In the genomic region with DNA sequence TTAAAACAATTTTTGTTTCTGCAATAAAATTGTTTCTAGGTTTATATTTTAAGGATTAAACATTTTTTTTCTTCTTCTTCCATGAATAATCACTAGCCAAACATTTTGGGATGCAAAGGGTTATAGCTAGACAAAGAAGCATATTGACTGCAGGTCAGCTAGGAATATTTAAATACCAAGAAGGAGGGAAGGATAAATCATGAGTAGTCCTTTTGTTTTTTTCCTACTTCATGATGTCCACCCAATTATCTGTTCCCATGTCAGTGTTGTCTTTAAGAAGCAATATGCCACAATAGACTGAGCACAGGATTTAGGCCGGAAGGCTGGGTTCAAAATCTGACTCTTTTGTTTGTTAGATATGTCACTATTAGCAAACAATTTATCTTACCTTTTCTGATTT, we compare ENCODE assay signal across 24 cellular contexts.
"Had no signal": no experiment of that assay in that cellular context is flagged by ENCODE, and none has a peak within 500 bp of the region (broad histone marks: within the 10 kb centered on the region; RNA-seq: fewer than 3 reads in every experiment).

No MANE protein-coding gene starts in this region.

- H3K9me3 Mint-ChIP-seq: stimulated activated effector memory CD8-positive, alpha-beta T cell treated with anti-CD3 and anti-CD28 coated beads, Interleukin-12 subunit alpha, Interleukin-12 subunit beta, amount 100 ng/mL, for 72 hours; stimulated activated memory B cell treated with anti-CD40 and anti-IgM and Interleukin-4, amounts not matched to agents 10 μg/mL and 1 μg/mL and 100 μg/mL, for 72 hours; stimulated activated naive B cell treated with anti-CD40 and anti-IgM and Interleukin-4, amounts not matched to agents 10 μg/mL and 1 μg/mL and 100 μg/mL, for 72 hours; stimulated activated naive CD8-positive, alpha-beta T cell treated with anti-CD3 and anti-CD28 coated beads, Interleukin-15, amount 100 ng/mL, for 72 hours; stimulated activated naive CD8-positive, alpha-beta T cell treated with anti-CD3 and anti-CD28 coated beads, Interleukin-15, Interleukin-2, amounts not matched to agents 100 ng/mL and 50 ng/mL, for 24 hours; type B pancreatic cell had no signal

- H3K4me1 Mint-ChIP-seq: stimulated activated effector memory CD8-positive, alpha-beta T cell treated with anti-CD3 and anti-CD28 coated beads, Interleukin-12 subunit alpha, Interleukin-12 subunit beta, amount 100 ng/mL, for 72 hours; stimulated activated memory B cell treated with anti-CD40 and anti-IgM and Interleukin-4, amounts not matched to agents 10 μg/mL and 1 μg/mL and 100 μg/mL, for 72 hours; stimulated activated naive CD8-positive, alpha-beta T cell treated with anti-CD3 and anti-CD28 coated beads, Interleukin-15, amount 100 ng/mL, for 72 hours had no signal

- H3K27me3 Mint-ChIP-seq: stimulated activated memory B cell treated with anti-CD40 and anti-IgM and Interleukin-4, amounts not matched to agents 10 μg/mL and 1 μg/mL and 100 μg/mL, for 72 hours; stimulated activated naive B cell treated with anti-CD40 and anti-IgM and Interleukin-4, amounts not matched to agents 10 μg/mL and 1 μg/mL and 100 μg/mL, for 72 hours; stimulated activated naive CD8-positive, alpha-beta T cell treated with anti-CD3 and anti-CD28 coated beads, Interleukin-15, amount 100 ng/mL, for 72 hours; stimulated activated naive CD8-positive, alpha-beta T cell treated with anti-CD3 and anti-CD28 coated beads, Interleukin-15, Interleukin-2, amounts not matched to agents 100 ng/mL and 50 ng/mL, for 24 hours; type B pancreatic cell had no signal

- H3K4me3 Mint-ChIP-seq: stimulated activated effector memory CD8-positive, alpha-beta T cell treated with anti-CD3 and anti-CD28 coated beads, Interleukin-12 subunit alpha, Interleukin-12 subunit beta, amount 100 ng/mL, for 72 hours; stimulated activated memory B cell treated with anti-CD40 and anti-IgM and Interleukin-4, amounts not matched to agents 10 μg/mL and 1 μg/mL and 100 μg/mL, for 72 hours; stimulated activated naive B cell treated with anti-CD40 and anti-IgM and Interleukin-4, amounts not matched to agents 10 μg/mL and 1 μg/mL and 100 μg/mL, for 72 hours; stimulated activated naive CD8-positive, alpha-beta T cell treated with anti-CD3 and anti-CD28 coated beads, Interleukin-15, amount 100 ng/mL, for 72 hours; stimulated activated naive CD8-positive, alpha-beta T cell treated with anti-CD3 and anti-CD28 coated beads, Interleukin-15, Interleukin-2, amounts not matched to agents 100 ng/mL and 50 ng/mL, for 24 hours; type B pancreatic cell had no signal

- DNase-seq: stimulated activated CD4-positive, alpha-beta T cell treated with anti-CD3 and anti-CD28 coated beads, Interleukin-2, amount 100 ng/mL, for 48 hours; stimulated activated CD4-positive, alpha-beta T cell treated with anti-CD3 and anti-CD28 coated beads, Interleukin-4, amount 100 ng/mL, for 1 hour; stimulated activated CD4-positive, alpha-beta T cell treated with anti-CD3 and anti-CD28 coated beads, Interleukin-4, amount 100 ng/mL, for 24 hours; stimulated activated CD4-positive, alpha-beta T cell treated with anti-CD3 and anti-CD28 coated beads, Interleukin-4, amount 100 ng/mL, for 4 hours; stimulated activated CD8-positive, alpha-beta memory T cell treated with anti-CD3 and anti-CD28 coated beads, Interleukin-4, amount 100 ng/mL, for 48 hours; stimulated activated naive B cell treated with anti-CD40 and anti-IgM and Interleukin-4, amounts not matched to agents 10 μg/mL and 1 μg/mL and 100 μg/mL, for 72 hours; stimulated activated naive CD4-positive, alpha-beta T cell; stimulated activated naive CD4-positive, alpha-beta T cell treated with Interleukin-2 at 50 U/mL for 16 hours; stimulated activated naive CD8-positive, alpha-beta T cell treated with anti-CD3 and anti-CD28 coated beads, Interleukin-15, amount 100 ng/mL, for 72 hours; stimulated activated naive CD8-positive, alpha-beta T cell treated with anti-CD3 and anti-CD28 coated beads, Interleukin-15, Interleukin-2, amounts not matched to agents 100 U/mL and 50 U/mL, for 24 hours; stomach; substantia nigra; testis; thyroid gland; tibial artery; transverse colon; trophoblast cell; upper lobe of left lung; upper lobe of right lung; uterus had no signal

- H3K27ac Mint-ChIP-seq: stimulated activated effector memory CD8-positive, alpha-beta T cell treated with anti-CD3 and anti-CD28 coated beads, Interleukin-12 subunit alpha, Interleukin-12 subunit beta, amount 100 ng/mL, for 72 hours; stimulated activated memory B cell treated with anti-CD40 and anti-IgM and Interleukin-4, amounts not matched to agents 10 μg/mL and 1 μg/mL and 100 μg/mL, for 72 hours; stimulated activated naive B cell treated with anti-CD40 and anti-IgM and Interleukin-4, amounts not matched to agents 10 μg/mL and 1 μg/mL and 100 μg/mL, for 72 hours; stimulated activated naive CD8-positive, alpha-beta T cell treated with anti-CD3 and anti-CD28 coated beads, Interleukin-15, amount 100 ng/mL, for 72 hours; stimulated activated naive CD8-positive, alpha-beta T cell treated with anti-CD3 and anti-CD28 coated beads, Interleukin-15, Interleukin-2, amounts not matched to agents 100 ng/mL and 50 ng/mL, for 24 hours; type B pancreatic cell had no signal

- ATAC-seq: stimulated activated effector memory CD8-positive, alpha-beta T cell treated with anti-CD3 and anti-CD28 coated beads, Interleukin-12 subunit alpha, Interleukin-12 subunit beta, amount 100 ng/mL, for 72 hours; stimulated activated memory B cell treated with anti-CD40 and anti-IgM and Interleukin-4, amounts not matched to agents 10 μg/mL and 1 μg/mL and 100 μg/mL, for 72 hours; stimulated activated naive B cell treated with anti-CD40 and anti-IgM and Interleukin-4, amounts not matched to agents 10 μg/mL and 1 μg/mL and 100 μg/mL, for 72 hours; stimulated activated naive CD8-positive, alpha-beta T cell treated with anti-CD3 and anti-CD28 coated beads, Interleukin-15, amount 100 ng/mL, for 72 hours; stimulated activated naive CD8-positive, alpha-beta T cell treated with anti-CD3 and anti-CD28 coated beads, Interleukin-15, Interleukin-2, amounts not matched to agents 100 U/mL and 50 U/mL, for 24 hours; upper lobe of right lung had no signal
